1 cellular context compared by ENCODE assay signal in the genomic region with DNA sequence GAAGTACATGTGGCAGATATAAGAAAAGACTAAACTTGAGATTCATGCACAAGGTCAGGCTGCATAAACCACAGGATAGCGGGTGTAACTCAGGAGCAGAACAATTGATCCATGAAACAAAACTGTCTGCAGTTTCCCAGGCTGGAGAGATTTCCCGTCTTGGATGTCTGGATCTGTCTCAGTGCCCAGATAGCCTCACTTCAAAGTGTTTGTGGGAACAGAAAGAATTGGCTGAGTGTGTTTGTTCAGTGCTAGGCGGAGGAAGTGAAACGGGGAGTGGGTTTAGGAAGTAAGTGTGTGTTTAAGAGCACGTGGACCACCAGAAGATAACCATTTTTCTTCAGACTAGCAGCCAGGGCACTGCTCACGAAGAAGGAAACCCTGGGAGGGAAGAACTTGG.
TF ChIP-seq lines count a peak whose summit lies in the region.

No MANE protein-coding gene starts in this region.

TF ChIP-seq in K562, 482 proteins besides CTCF, POLR2A, EP300 and RAD21:
- TF ChIP-seq, protein P1, sequence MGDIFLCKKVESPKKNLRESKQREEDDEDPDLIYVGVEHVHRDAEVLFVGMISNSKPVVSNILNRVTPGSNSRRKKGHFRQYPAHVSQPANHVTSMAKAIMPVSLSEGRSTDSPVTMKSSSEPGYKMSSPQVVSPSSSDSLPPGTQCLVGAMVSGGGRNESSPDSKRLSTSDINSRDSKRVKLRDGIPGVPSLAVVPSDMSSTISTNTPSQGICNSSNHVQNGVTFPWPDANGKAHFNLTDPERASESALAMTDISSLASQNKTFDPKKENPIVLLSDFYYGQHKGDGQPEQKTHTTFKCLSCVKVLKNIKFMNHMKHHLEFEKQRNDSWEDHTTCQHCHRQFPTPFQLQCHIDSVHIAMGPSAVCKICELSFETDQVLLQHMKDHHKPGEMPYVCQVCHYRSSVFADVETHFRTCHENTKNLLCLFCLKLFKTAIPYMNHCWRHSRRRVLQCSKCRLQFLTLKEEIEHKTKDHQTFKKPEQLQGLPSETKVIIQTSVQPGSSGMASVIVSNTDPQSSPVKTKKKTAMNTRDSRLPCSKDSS (IDR thresholded peaks at IDR 0.05; ENCODE audit: low read depth, partially characterized antibody): no peak
- TF ChIP-seq, protein P2, sequence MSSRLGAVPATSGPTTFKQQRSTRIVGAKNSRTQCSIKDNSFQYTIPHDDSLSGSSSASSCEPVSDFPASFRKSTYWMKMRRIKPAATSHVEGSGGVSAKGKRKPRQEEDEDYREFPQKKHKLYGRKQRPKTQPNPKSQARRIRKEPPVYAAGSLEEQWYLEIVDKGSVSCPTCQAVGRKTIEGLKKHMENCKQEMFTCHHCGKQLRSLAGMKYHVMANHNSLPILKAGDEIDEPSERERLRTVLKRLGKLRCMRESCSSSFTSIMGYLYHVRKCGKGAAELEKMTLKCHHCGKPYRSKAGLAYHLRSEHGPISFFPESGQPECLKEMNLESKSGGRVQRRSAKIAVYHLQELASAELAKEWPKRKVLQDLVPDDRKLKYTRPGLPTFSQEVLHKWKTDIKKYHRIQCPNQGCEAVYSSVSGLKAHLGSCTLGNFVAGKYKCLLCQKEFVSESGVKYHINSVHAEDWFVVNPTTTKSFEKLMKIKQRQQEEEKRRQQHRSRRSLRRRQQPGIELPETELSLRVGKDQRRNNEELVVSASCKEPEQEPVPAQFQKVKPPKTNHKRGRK (tag; IDR thresholded peaks at IDR 0.05): no peak
- TF ChIP-seq POLR2AphosphoS2 (IDR thresholded peaks at IDR 0.05; ENCODE audit: low read length): no peak
- TF ChIP-seq, protein P3, sequence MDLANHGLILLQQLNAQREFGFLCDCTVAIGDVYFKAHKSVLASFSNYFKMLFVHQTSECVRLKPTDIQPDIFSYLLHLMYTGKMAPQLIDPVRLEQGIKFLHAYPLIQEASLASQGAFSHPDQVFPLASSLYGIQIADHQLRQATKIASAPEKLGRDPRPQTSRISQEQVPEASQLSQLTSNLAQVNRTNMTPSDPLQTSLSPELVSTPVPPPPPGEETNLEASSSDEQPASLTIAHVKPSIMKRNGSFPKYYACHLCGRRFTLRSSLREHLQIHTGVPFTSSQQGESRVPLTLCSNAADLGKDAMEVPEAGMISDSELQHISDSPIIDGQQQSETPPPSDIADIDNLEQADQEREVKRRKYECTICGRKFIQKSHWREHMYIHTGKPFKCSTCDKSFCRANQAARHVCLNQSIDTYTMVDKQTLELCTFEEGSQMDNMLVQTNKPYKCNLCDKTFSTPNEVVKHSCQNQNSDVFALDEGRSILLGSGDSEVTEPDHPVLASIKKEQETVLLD (IDR thresholded peaks at IDR 0.05): no peak
- no peak for TF ChIP-seq ZNF224 (CRISPR knock-in tag; IDR thresholded peaks at IDR 0.05)
- no peak for TF ChIP-seq FOSL1 (tag; conservative IDR thresholded peaks at IDR 0.05)
- no peak for TF ChIP-seq TARDBP (IDR thresholded peaks at IDR 0.05)
- TF ChIP-seq KLF16 (IDR thresholded peaks at IDR 0.05): no peak
- no peak for TF ChIP-seq NR4A1 (CRISPR knock-in tag; IDR thresholded peaks at IDR 0.05)
- no peak for TF ChIP-seq NR4A1 (tag; IDR thresholded peaks at IDR 0.05)
- no peak for TF ChIP-seq ZNF23 (CRISPR knock-in tag; IDR thresholded peaks at IDR 0.05)
- TF ChIP-seq ZFP36 (IDR thresholded peaks at IDR 0.05; ENCODE audit: low read depth, low read length, partially characterized antibody): no peak
